Comparison of ENCODE assay signal across 19 cellular contexts in the genomic region with DNA sequence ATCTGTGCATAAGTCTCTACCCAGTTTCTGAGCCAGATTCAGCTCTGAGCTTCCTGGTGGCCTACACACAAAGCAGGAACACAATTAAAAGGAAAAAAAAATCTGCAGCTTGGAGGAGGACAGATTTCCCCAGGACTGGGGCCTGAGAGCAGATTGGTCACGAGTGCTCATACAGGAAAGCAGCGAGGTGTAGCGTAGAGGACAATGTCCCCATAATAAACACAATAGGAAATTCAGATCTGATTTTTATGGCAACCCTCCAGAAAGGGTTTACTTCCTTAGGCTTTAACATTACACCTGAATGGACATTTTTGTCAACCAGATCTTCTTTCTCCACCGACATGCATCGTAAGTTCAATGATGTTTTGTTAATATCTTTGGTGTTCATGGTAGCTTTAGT. TPM values are rescaled to one million over a fixed set of nuclear protein-coding genes. Genes with fewer than 3 reads are reported as not detected.
DNase-seq lines count a peak whose midpoint lies in the region; TF ChIP-seq lines count a peak whose summit lies in the region.
"Had no signal": no experiment of that assay in that cellular context is flagged by ENCODE, and none has a peak within 500 bp of the region (broad histone marks: within the 10 kb centered on the region; RNA-seq: fewer than 3 reads in every experiment).

No MANE protein-coding gene starts in this region.

- H4K91ac ChIP-seq in H9 (ENCODE audit: insufficient read length, low read depth, low read length), result no peak overlapping the region

- no peak overlapping the region for H2BK15ac ChIP-seq in H9 (ENCODE audit: low read depth, low read length)

- no peak overlapping the region for H3K56ac ChIP-seq in H9 (ENCODE audit: insufficient read length, low read depth, low read length)

- no peak overlapping the region for H2BK120ac ChIP-seq in H9 (ENCODE audit: low read depth, low read length, poor library complexity, severe bottlenecking)

- no peak overlapping the region for H3K14ac ChIP-seq in H9 (ENCODE audit: insufficient read depth, low read length)

- H3K9me3 ChIP-seq in H9 (ENCODE audit: control insufficient read depth, low read depth, low read length), result no peaks in the 10 kb centered on the region

- H3K4me1 ChIP-seq in H9 (ENCODE audit: insufficient read depth, low read length), result no peaks in the 10 kb centered on the region

- H3K9me3 Mint-ChIP-seq in H9 (peaks cover 0 to 2% of the 10 kb centered on the region in 2 experiments; a peak in 1 of 5 replicates), progenitor cell of endocrine pancreas (ENCODE audit: low read depth) (no peaks in the 10 kb centered on the region)

- H3K23me2 ChIP-seq in H9 (ENCODE audit: insufficient read length, low read depth, low read length, poor library complexity, severe bottlenecking), result no peaks in the 10 kb centered on the region

- no peak overlapping the region for H3K27ac ChIP-seq in H9 (ENCODE audit: insufficient read length, low read depth, low read length)
- H3K27ac ChIP-seq: BLaER1 treated with 17β-estradiol and CSF1 and Interleukin-3, amounts not matched to agents 10 nM and 100 nM; KMS-11; RWPE1 had no signal

- DNase-seq in NCI-H187 treated with DMSO at 0.1 percent for 48 hours (lab: John Stamatoyannopoulos, UW) (peak; percentile 1), NCI-H187 (lab: John Stamatoyannopoulos, UW) (no peak), H9 (peak; percentile 6), dermis blood vessel endothelial cell (peak; percentile 31), progenitor cell of endocrine pancreas (ENCODE audit: low spot score, unreplicated experiment) (no peak), GOT3 (lab: John Stamatoyannopoulos, UW) (no peak), GDM1 (lab: John Stamatoyannopoulos, UW) (no peak)
- DNase-seq in stimulated activated CD4-positive, alpha-beta T cell treated with anti-CD3 and anti-CD28 coated beads, Interleukin-2, amount 100 ng/mL, for 48 hours, result no peak
- DNase-seq: 8988T; H7; NCI-H1092 treated with DMSO at 0.1 percent for 48 hours; NCI-H2081; NCI-H69; NK-92 treated with Interleukin-12 subunit alpha and Interleukin-12 subunit beta, amount 100 ng/mL, for 24 hours; OCI-M1 had no signal

- no peak overlapping the region for H4K8ac ChIP-seq in H9 (replicated peaks; ENCODE audit: insufficient read length, low read depth, low read length)

- no peak overlapping the region for H2BK20ac ChIP-seq in H9 (ENCODE audit: low read depth, low read length, poor library complexity, severe bottlenecking)

- H3K9ac ChIP-seq in H9 (ENCODE audit: extremely low read depth, insufficient read length, low read length), result no peak overlapping the region
- H3K9ac ChIP-seq: BLaER1 treated with 17β-estradiol and CSF1 and Interleukin-3, amounts not matched to agents 10 nM and 100 nM; KMS-11 had no signal

- no peak overlapping the region for H2BK5ac ChIP-seq in H9 (ENCODE audit: insufficient read length, low read length)

- H3K4me1 Mint-ChIP-seq in H9, result peaks cover 11 to 15% of the 10 kb centered on the region in 2 experiments
- H3K4me1 Mint-ChIP-seq in progenitor cell of endocrine pancreas (ENCODE audit: low read depth), result peaks cover 6% of the 10 kb centered on the region

- no peak overlapping the region for H2AFZ ChIP-seq in H9 (ENCODE audit: low read length)

- H3K27ac Mint-ChIP-seq in H9, result no peak overlapping the region
- H3K27ac Mint-ChIP-seq in progenitor cell of endocrine pancreas, result peak overlapping the region; percentile 53

- no peaks in the 10 kb centered on the region for H3K27me3 ChIP-seq in H9 (ENCODE audit: insufficient read depth, low read length)
- H3K27me3 ChIP-seq: BLaER1 treated with 17β-estradiol and CSF1 and Interleukin-3, amounts not matched to agents 10 nM and 100 nM had no signal

- H3K23ac ChIP-seq in H9 (ENCODE audit: insufficient read length, low read depth, low read length), result no peak overlapping the region

- no peak overlapping the region for H3K4me2 ChIP-seq in H9 (ENCODE audit: insufficient read depth, insufficient read length, low read length)
- H3K4me2 ChIP-seq: KMS-11 had no signal

- H3K18ac ChIP-seq in H9 (ENCODE audit: insufficient read length, low read depth, low read length), result no peak overlapping the region

- TF ChIP-seq CTCF in H9 (conservative IDR thresholded peaks at IDR 0.05) (no peak), progenitor cell of endocrine pancreas (IDR thresholded peaks at IDR 0.05; ENCODE audit: unreplicated experiment) (no peak)

- no peak overlapping the region for H2AK5ac ChIP-seq in H9 (ENCODE audit: insufficient read length, low read length)

- no peaks in the 10 kb centered on the region for H3K79me2 ChIP-seq in H9 (ENCODE audit: insufficient read depth, low read length)

- no peak overlapping the region for H2BK12ac ChIP-seq in H9 (ENCODE audit: insufficient read length, low read depth, low read length)

- no peak overlapping the region for H3T11ph ChIP-seq in H9 (ENCODE audit: low read length)

- no peak overlapping the region for H4K5ac ChIP-seq in H9 (ENCODE audit: insufficient read length, low read depth, low read length)

- H4K20me1 ChIP-seq in H9 (ENCODE audit: control insufficient read depth, insufficient read depth, insufficient read length), result no peaks in the 10 kb centered on the region
- H4K20me1 ChIP-seq: BLaER1 treated with 17β-estradiol and CSF1 and Interleukin-3, amounts not matched to agents 10 nM and 100 nM had no signal

- peaks cover 5% of the 10 kb centered on the region for H3K27me3 Mint-ChIP-seq in H9 (ENCODE audit: low read depth)
- H3K27me3 Mint-ChIP-seq in progenitor cell of endocrine pancreas, result peaks cover 25% of the 10 kb centered on the region

- H3K4me3 Mint-ChIP-seq in H9 (no peak overlapping the region), progenitor cell of endocrine pancreas (ENCODE audit: low read depth) (no peak overlapping the region)

- H3K36me3 Mint-ChIP-seq in H9 (ENCODE audit: insufficient read depth in 1 of 3, low read depth in 3 of 3), result no peaks in the 10 kb centered on the region; a peak in 2 of 7 replicates
- no peaks in the 10 kb centered on the region for H3K36me3 Mint-ChIP-seq in progenitor cell of endocrine pancreas (ENCODE audit: insufficient read depth)

- H3K4ac ChIP-seq in H9 (ENCODE audit: low read depth, low read length), result no peak overlapping the region

- no peaks in the 10 kb centered on the region for H3K79me1 ChIP-seq in H9 (ENCODE audit: insufficient read depth, low read depth, low read length, poor library complexity, severe bottlenecking)

- no CpG with 5 or more reads among the region's 5 CpGs for WGBS in H9 (ENCODE audit: extremely low coverage, insufficient read length, low lambda C conversion rate)

RNA-seq across cellular contexts. Expression of a gene that starts 23.3 kb away (rescaled TPM):
- 0.09 and 0.20 TPM in 2 replicates for total RNA-seq in H9 (2021)
- total RNA-seq in dermis blood vessel endothelial cell, result not detected in 2 replicates
- total RNA-seq in progenitor cell of endocrine pancreas, result not detected in 2 replicates
- total RNA-seq: MCF 10A had no signal

Comparison
In these comparisons a context has a peak if more than half of its experiments do, and no peak if none do; other contexts are left out.
1. DNase-seq: peak in NCI-H187 treated with DMSO at 0.1 percent for 48 hours (single experiment), H9 (single experiment) and dermis blood vessel endothelial cell (single experiment); none in NCI-H187 (0 of 2), progenitor cell of endocrine pancreas (single experiment), GOT3 (single experiment), GDM1 (single experiment) and stimulated activated CD4-positive, alpha-beta T cell treated with anti-CD3 and anti-CD28 coated beads, Interleukin-2, amount 100 ng/mL, for 48 hours (0 of 2).